In the genomic region with DNA sequence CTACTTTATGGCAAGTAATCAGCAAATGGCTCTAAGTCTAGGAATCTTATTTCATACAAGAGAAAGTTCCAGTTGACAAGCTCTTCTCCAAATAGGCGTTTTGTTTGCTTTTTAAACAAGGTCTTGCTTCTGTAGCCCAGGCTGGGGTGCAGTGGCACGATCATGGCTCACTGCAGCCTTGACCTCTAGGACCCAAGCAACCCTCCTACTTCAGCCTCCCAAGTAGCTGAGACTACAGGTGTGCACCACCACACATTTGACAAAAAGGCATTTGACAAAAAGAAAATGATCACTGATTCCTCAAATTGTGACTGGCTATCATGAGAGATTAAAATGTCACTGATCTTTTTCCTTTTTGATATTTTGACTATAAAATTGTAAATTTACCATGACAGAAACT, we compare ENCODE assay signal across 28 cellular contexts.
"Had no signal": no experiment of that assay in that cellular context is flagged by ENCODE, and none has a peak within 500 bp of the region (broad histone marks: within the 10 kb centered on the region; RNA-seq: fewer than 3 reads in every experiment).

No MANE protein-coding gene starts in this region.

- ATAC-seq: effector memory CD8-positive, alpha-beta T cell; esophagus mucosa; foreskin keratinocyte; gastrocnemius medialis; gastroesophageal sphincter; heart left ventricle; heart right ventricle had no signal

- H3K9me3 ChIP-seq: colonic mucosa, esophagus muscularis mucosa, esophagus squamous epithelium, gastrocnemius medialis, gastroesophageal sphincter, heart left ventricle, heart right ventricle had no signal

- H3K4me1 ChIP-seq: colonic mucosa, gastroesophageal sphincter had no signal

- H3K4me3 ChIP-seq: colonic mucosa, coronary artery, dorsolateral prefrontal cortex, esophagus muscularis mucosa, esophagus squamous epithelium, gastrocnemius medialis, gastroesophageal sphincter, heart left ventricle, heart right ventricle had no signal

- FAIRE-seq: colon, endometrium, endothelial cell of umbilical vein, frontal cortex had no signal

- DNase-seq: colonic mucosa; cortex of kidney; dermis blood vessel endothelial cell; dorsolateral prefrontal cortex; effector CD4-positive, alpha-beta T cell; effector CD8-positive, alpha-beta T cell; effector memory CD4-positive, alpha-beta T cell; effector memory CD8-positive, alpha-beta T cell; endodermal cell; erythroblast; esophagus squamous epithelium; foreskin fibroblast; foreskin keratinocyte; foreskin melanocyte; gastrocnemius medialis; glutamatergic neuron; head of caudate nucleus; heart left ventricle; heart right ventricle had no signal

- H3K27ac ChIP-seq: colonic mucosa, coronary artery, dorsolateral prefrontal cortex, epithelial cell of prostate, esophagus muscularis mucosa, esophagus squamous epithelium, foreskin keratinocyte, gastrocnemius medialis, gastroesophageal sphincter, heart left ventricle, heart right ventricle had no signal

- H3K36me3 ChIP-seq: colonic mucosa, esophagus muscularis mucosa, esophagus squamous epithelium, gastrocnemius medialis, gastroesophageal sphincter, heart left ventricle, heart right ventricle had no signal

- H3K27me3 ChIP-seq: colonic mucosa, dorsolateral prefrontal cortex, esophagus muscularis mucosa, esophagus squamous epithelium, foreskin keratinocyte, gastrocnemius medialis, gastroesophageal sphincter, heart left ventricle, heart right ventricle had no signal
